ENCODE assay signal across 8 cellular contexts in genomic region chr2:27071277-27071989, GRCh38. TPM values are rescaled to one million over a fixed set of nuclear protein-coding genes. Genes with fewer than 3 reads are reported as not detected.
DNase-seq lines count a peak whose midpoint lies in the region; ATAC-seq and TF ChIP-seq lines count a peak whose summit lies in the region.

Gene OST4 (minus strand): TSS chr2:27071654.

- H3K4me1 ChIP-seq in ACC112 (ENCODE audit: control insufficient read depth, insufficient read depth, low read length, unreplicated experiment) (peaks cover 43% of the 10 kb centered on the region), mammary epithelial cell (ENCODE audit: insufficient read depth, low read length) (peaks cover 16% of the 10 kb centered on the region), smooth muscle cell (ENCODE audit: low read depth) (peaks cover 21% of the 10 kb centered on the region)

- H3K9ac ChIP-seq in mammary epithelial cell (ENCODE audit: insufficient read depth, low read length) (peak within 1 kb of the TSS; percentile 89), smooth muscle cell (ENCODE audit: low read depth) (peak within 1 kb of the TSS; percentile 92)

- TF ChIP-seq CTCF in WERI-Rb-1 (IDR thresholded peaks at IDR 0.05; ENCODE audit: low read depth, low read length), result 0 out of 2 replicates have a peak, but pooled peaks have one; percentile 0
- no peak for TF ChIP-seq CTCF in mammary epithelial cell (conservative IDR thresholded peaks at IDR 0.05 in 1 of 2, IDR thresholded peaks at IDR 0.05 in 1 of 2; ENCODE audit: extremely low read depth in 1 of 2, insufficient read depth in 1 of 2, low read depth in 1 of 2, low read length in 2 of 2)
- TF ChIP-seq CTCF in smooth muscle cell (IDR thresholded peaks at IDR 0.05; ENCODE audit: borderline replicate concordance, insufficient read depth, poor library complexity, severe bottlenecking), result no peak

- H3K4me3 ChIP-seq in ACC112 (ENCODE audit: low read depth, low read length) (peak within 1 kb of the TSS; percentile 100), WERI-Rb-1 (ENCODE audit: low read depth, low read length) (peak within 1 kb of the TSS; percentile 93), mammary epithelial cell (replicated peaks in 1 of 3; ENCODE audit: insufficient read depth in 1 of 3, low read depth in 2 of 3, low read length in 3 of 3) (peak within 1 kb of the TSS; percentile 79 to 98 (median 91)), smooth muscle cell (peak within 1 kb of the TSS; percentile 91)

- H3K27me3 ChIP-seq in ACC112 (ENCODE audit: insufficient read depth, low read length), result no peaks in the 10 kb centered on the region
- no peaks in the 10 kb centered on the region for H3K27me3 ChIP-seq in WERI-Rb-1 (ENCODE audit: insufficient read depth, low read depth, severe bottlenecking)
- H3K27me3 ChIP-seq in mammary epithelial cell (ENCODE audit: insufficient read depth, low read length), result no peaks in the 10 kb centered on the region
- no peaks in the 10 kb centered on the region for H3K27me3 ChIP-seq in smooth muscle cell (ENCODE audit: low read depth)

- no peaks in the 10 kb centered on the region for H4K20me1 ChIP-seq in mammary epithelial cell (ENCODE audit: insufficient read depth, low read length)
- H4K20me1 ChIP-seq in smooth muscle cell (ENCODE audit: low read depth), result peaks cover 41% of the 10 kb centered on the region

- H3K9me3 ChIP-seq in WERI-Rb-1 (ENCODE audit: severe bottlenecking) (no peaks in the 10 kb centered on the region), mammary epithelial cell (replicated peaks; ENCODE audit: insufficient read depth, low read length) (no peaks in the 10 kb centered on the region), smooth muscle cell (replicated peaks; ENCODE audit: low read depth) (no peaks in the 10 kb centered on the region)

- H3K79me2 ChIP-seq in ACC112 (ENCODE audit: control insufficient read depth, insufficient read depth, low read length, unreplicated experiment), result peaks cover 39% of the 10 kb centered on the region
- peaks cover 43% of the 10 kb centered on the region for H3K79me2 ChIP-seq in mammary epithelial cell (ENCODE audit: insufficient read depth, low read length)
- H3K79me2 ChIP-seq in smooth muscle cell (ENCODE audit: low read depth), result peaks cover 48% of the 10 kb centered on the region

- peak; percentile 83 for ATAC-seq in GM18868 (IDR thresholded peaks at IDR 0.05; ENCODE audit: unreplicated experiment)
- ATAC-seq in HG03103 (IDR thresholded peaks at IDR 0.05; ENCODE audit: low read depth, unreplicated experiment), result peak; percentile 83

- BruUV-seq in mammary epithelial cell (replicated peaks; lab: Mats Ljungman, UMichigan), result no TSS peak

- intact Hi-C loops in mammary epithelial cell (cut with micrococcal nuclease), result loop anchor here (1.0 to 5.0 kb wide), 4 partner anchors 10 to 99 kb away; partner anchors contain the start of gene MAPRE3

- peaks cover 25% of the 10 kb centered on the region for H3F3A ChIP-seq in smooth muscle cell (ENCODE audit: low read depth)

- 0% methylated on average over 4 of the region's 86 CpGs for WGBS in mammary epithelial cell (ENCODE audit: low coverage, missing lambda C conversion rate)
- WGBS in smooth muscle cell (ENCODE audit: low lambda C conversion rate), result 6% methylated on average over 64 of the region's 86 CpGs

- H2AFZ ChIP-seq in ACC112 (ENCODE audit: low read length, unreplicated experiment), result peak within 1 kb of the TSS; percentile 95
- H2AFZ ChIP-seq in mammary epithelial cell (ENCODE audit: low read depth, low read length), result peak within 1 kb of the TSS; percentile 92
- peak within 1 kb of the TSS; percentile 26 for H2AFZ ChIP-seq in smooth muscle cell (ENCODE audit: low read depth)

- in situ Hi-C loops in mammary epithelial cell (cut with MboI; ENCODE audit: low sequenced_read_pairs in 2 of 2), result no loop called here

- H3K4me2 ChIP-seq in mammary epithelial cell (ENCODE audit: insufficient read depth, low read depth, low read length) (peak within 1 kb of the TSS; percentile 98), smooth muscle cell (peak within 1 kb of the TSS; percentile 95)

- CTCF ChIA-PET in mammary epithelial cell (lab: Charles Lee; ENCODE audit: low non-redundant PET), result no interaction called here

- dilution Hi-C loops in mammary epithelial cell (cut with HindIII; ENCODE audit: low sequenced_read_pairs), result loop anchor here (5.0 kb wide), 1 partner anchor 51 kb away; the partner anchor contains the start of gene ABHD1

- H3K27ac ChIP-seq in ACC112 (ENCODE audit: low read depth, low read length) (peak within 1 kb of the TSS; percentile 68), WERI-Rb-1 (peak within 1 kb of the TSS; percentile 83), mammary epithelial cell (ENCODE audit: insufficient read depth, low read depth, low read length) (peak within 1 kb of the TSS; percentile 76), smooth muscle cell (ENCODE audit: low read depth) (peak within 1 kb of the TSS; percentile 79)

- H3K36me3 ChIP-seq in ACC112 (ENCODE audit: insufficient read depth, low read length) (peaks cover 25% of the 10 kb centered on the region; the same call in 1 of the 2 replicates), WERI-Rb-1 (peaks cover 36% of the 10 kb centered on the region), mammary epithelial cell (ENCODE audit: insufficient read depth, low read length) (peaks cover 19% of the 10 kb centered on the region), smooth muscle cell (ENCODE audit: low read depth) (no peaks in the 10 kb centered on the region)

- peak; percentile 80 for DNase-seq in NCI-H2196 treated with DMSO at 0.1 percent for 48 hours (lab: John Stamatoyannopoulos, UW; ENCODE audit: unreplicated experiment)
- peak; percentile 93 for DNase-seq in WERI-Rb-1
- DNase-seq in mammary epithelial cell, result peak; percentile 90
- peak; percentile 96 for DNase-seq in iPS-NIHi7 (ENCODE audit: extremely low spot score)
- peak; percentile 76 for DNase-seq in smooth muscle cell (lab: John Stamatoyannopoulos, UW; ENCODE audit: unreplicated experiment)

RNA-seq across cellular contexts. Expression of gene OST4, which starts in this region (rescaled TPM):
- total RNA-seq in mammary epithelial cell (100 to 1,000 TPM; 121 to 313 TPM), smooth muscle cell (529 and 848 TPM in 2 replicates)
- polyA plus RNA-seq in mammary epithelial cell (898 TPM), smooth muscle cell (1,164 and 1,292 TPM in 2 replicates)
- 153 TPM for polyA minus RNA-seq in mammary epithelial cell

Comparison
In these comparisons a context has a peak if more than half of its experiments do, and no peak if none do; other contexts are left out.
1. Peak in every context shown above with its lines: DNase-seq, ATAC-seq, H3K4me3 ChIP-seq and H3K27ac ChIP-seq.
2. H2AFZ ChIP-seq: peak in every context shown above with its lines; median percentile 95 in ACC112; 92 in mammary epithelial cell; 26 in smooth muscle cell.